ENCODE assay signal across 1 cellular context in genomic region chr10:133308431-133309110, GRCh38.
TF ChIP-seq lines count a peak whose summit lies in the region.

A gene with protein sequence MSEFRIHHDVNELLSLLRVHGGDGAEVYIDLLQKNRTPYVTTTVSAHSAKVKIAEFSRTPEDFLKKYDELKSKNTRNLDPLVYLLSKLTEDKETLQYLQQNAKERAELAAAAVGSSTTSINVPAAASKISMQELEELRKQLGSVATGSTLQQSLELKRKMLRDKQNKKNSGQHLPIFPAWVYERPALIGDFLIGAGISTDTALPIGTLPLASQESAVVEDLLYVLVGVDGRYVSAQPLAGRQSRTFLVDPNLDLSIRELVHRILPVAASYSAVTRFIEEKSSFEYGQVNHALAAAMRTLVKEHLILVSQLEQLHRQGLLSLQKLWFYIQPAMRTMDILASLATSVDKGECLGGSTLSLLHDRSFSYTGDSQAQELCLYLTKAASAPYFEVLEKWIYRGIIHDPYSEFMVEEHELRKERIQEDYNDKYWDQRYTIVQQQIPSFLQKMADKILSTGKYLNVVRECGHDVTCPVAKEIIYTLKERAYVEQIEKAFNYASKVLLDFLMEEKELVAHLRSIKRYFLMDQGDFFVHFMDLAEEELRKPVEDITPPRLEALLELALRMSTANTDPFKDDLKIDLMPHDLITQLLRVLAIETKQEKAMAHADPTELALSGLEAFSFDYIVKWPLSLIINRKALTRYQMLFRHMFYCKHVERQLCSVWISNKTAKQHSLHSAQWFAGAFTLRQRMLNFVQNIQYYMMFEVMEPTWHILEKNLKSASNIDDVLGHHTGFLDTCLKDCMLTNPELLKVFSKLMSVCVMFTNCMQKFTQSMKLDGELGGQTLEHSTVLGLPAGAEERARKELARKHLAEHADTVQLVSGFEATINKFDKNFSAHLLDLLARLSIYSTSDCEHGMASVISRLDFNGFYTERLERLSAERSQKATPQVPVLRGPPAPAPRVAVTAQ (minus strand): TSS chr10:133308872. CDS start chr10:133302941, 5,931 bp downstream.
A gene with protein sequence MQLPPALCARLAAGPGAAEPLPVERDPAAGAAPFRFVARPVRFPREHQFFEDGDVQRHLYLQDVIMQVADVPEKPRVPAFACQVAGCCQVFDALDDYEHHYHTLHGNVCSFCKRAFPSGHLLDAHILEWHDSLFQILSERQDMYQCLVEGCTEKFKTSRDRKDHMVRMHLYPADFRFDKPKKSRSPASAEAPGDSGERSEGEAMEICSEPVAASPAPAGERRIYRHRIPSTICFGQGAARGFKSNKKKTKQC (plus strand): TSS chr10:133308914. CDS start chr10:133308944, 30 bp downstream.

TF ChIP-seq in HepG2, 621 proteins besides CTCF, POLR2A, EP300 and RAD21 (continued from another document and continues in another):
- TF ChIP-seq, protein P1, sequence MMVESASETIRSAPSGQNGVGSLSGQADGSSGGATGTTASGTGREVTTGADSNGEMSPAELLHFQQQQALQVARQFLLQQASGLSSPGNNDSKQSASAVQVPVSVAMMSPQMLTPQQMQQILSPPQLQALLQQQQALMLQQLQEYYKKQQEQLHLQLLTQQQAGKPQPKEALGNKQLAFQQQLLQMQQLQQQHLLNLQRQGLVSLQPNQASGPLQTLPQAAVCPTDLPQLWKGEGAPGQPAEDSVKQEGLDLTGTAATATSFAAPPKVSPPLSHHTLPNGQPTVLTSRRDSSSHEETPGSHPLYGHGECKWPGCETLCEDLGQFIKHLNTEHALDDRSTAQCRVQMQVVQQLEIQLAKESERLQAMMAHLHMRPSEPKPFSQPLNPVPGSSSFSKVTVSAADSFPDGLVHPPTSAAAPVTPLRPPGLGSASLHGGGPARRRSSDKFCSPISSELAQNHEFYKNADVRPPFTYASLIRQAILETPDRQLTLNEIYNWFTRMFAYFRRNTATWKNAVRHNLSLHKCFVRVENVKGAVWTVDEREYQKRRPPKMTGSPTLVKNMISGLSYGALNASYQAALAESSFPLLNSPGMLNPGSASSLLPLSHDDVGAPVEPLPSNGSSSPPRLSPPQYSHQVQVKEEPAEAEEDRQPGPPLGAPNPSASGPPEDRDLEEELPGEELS (CRISPR knock-in tag; IDR thresholded peaks at IDR 0.05) = no peak
- TF ChIP-seq SAFB2 (CRISPR knock-in tag; IDR thresholded peaks at IDR 0.05; ENCODE audit: borderline replicate concordance, low read depth) = peak; percentile 83; the same call in 1 of the 2 replicates
- no peak for TF ChIP-seq PREB (CRISPR knock-in tag; IDR thresholded peaks at IDR 0.05)
- TF ChIP-seq SRSF4 (IDR thresholded peaks at IDR 0.05; ENCODE audit: low read depth, low read length, poor library complexity, severe bottlenecking) = no peak
- 0 out of 2 replicates have a peak, but pooled peaks have one; percentile 42 for TF ChIP-seq FUBP1 (CRISPR knock-in tag; IDR thresholded peaks at IDR 0.05; ENCODE audit: borderline replicate concordance)
- TF ChIP-seq ATF7 (IDR thresholded peaks at IDR 0.05) = no peak; the same call in 1 of the 2 replicates
- peak; percentile 72; the same call in 1 of the 2 replicates for TF ChIP-seq ATF7 (CRISPR knock-in tag; IDR thresholded peaks at IDR 0.05)
- TF ChIP-seq GTF2F1 (IDR thresholded peaks at IDR 0.05; ENCODE audit: low read length) = no peak
- no peak for TF ChIP-seq ZNF557 (CRISPR knock-in tag; IDR thresholded peaks at IDR 0.05)
- TF ChIP-seq STAG1 (CRISPR knock-in tag; IDR thresholded peaks at IDR 0.05) = no peak
- peak; percentile 57; the same call in 1 of the 2 replicates for TF ChIP-seq ZSCAN21 (CRISPR knock-in tag; IDR thresholded peaks at IDR 0.05; ENCODE audit: borderline replicate concordance)
- TF ChIP-seq JUND (CRISPR knock-in tag; IDR thresholded peaks at IDR 0.05) = peak; percentile 77; the same call in 1 of the 2 replicates
- no peak for TF ChIP-seq ESRRA (CRISPR knock-in tag; IDR thresholded peaks at IDR 0.05; ENCODE audit: low read depth)
- TF ChIP-seq ZFP36 (IDR thresholded peaks at IDR 0.05; ENCODE audit: borderline replicate concordance, low read depth, low read length, partially characterized antibody) = no peak
- TF ChIP-seq, protein P2, sequence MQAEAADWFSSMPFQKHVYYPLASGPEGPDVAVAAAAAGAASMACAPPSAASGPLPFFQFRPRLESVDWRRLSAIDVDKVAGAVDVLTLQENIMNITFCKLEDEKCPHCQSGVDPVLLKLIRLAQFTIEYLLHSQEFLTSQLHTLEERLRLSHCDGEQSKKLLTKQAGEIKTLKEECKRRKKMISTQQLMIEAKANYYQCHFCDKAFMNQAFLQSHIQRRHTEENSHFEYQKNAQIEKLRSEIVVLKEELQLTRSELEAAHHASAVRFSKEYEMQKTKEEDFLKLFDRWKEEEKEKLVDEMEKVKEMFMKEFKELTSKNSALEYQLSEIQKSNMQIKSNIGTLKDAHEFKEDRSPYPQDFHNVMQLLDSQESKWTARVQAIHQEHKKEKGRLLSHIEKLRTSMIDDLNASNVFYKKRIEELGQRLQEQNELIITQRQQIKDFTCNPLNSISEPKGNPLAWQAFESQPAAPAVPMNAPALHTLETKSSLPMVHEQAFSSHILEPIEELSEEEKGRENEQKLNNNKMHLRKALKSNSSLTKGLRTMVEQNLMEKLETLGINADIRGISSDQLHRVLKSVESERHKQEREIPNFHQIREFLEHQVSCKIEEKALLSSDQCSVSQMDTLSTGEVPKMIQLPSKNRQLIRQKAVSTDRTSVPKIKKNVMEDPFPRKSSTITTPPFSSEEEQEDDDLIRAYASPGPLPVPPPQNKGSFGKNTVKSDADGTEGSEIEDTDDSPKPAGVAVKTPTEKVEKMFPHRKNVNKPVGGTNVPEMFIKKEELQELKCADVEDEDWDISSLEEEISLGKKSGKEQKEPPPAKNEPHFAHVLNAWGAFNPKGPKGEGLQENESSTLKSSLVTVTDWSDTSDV (CRISPR knock-in tag; IDR thresholded peaks at IDR 0.05) = no peak
- TF ChIP-seq BCL6 (CRISPR knock-in tag; IDR thresholded peaks at IDR 0.05) = no peak
- no peak for TF ChIP-seq ZNF326 (CRISPR knock-in tag; IDR thresholded peaks at IDR 0.05; ENCODE audit: borderline replicate concordance)
- TF ChIP-seq TEAD3 (CRISPR knock-in tag; optimal IDR thresholded peaks at IDR 0.05; ENCODE audit: borderline replicate concordance) = no peak
- no peak for TF ChIP-seq ZNF318 (CRISPR knock-in tag; IDR thresholded peaks at IDR 0.05)
- TF ChIP-seq PBX3 (CRISPR knock-in tag; IDR thresholded peaks at IDR 0.05; ENCODE audit: borderline replicate concordance) = no peak
- peak; percentile 71 for TF ChIP-seq IKZF4 (CRISPR knock-in tag; IDR thresholded peaks at IDR 0.05; ENCODE audit: borderline replicate concordance, low read depth, not compliant biosample characterization)
- no peak for TF ChIP-seq CENPX (CRISPR knock-in tag; IDR thresholded peaks at IDR 0.05)
- no peak for TF ChIP-seq ZFP36L1 (CRISPR knock-in tag; IDR thresholded peaks at IDR 0.05)
- TF ChIP-seq, protein P3, sequence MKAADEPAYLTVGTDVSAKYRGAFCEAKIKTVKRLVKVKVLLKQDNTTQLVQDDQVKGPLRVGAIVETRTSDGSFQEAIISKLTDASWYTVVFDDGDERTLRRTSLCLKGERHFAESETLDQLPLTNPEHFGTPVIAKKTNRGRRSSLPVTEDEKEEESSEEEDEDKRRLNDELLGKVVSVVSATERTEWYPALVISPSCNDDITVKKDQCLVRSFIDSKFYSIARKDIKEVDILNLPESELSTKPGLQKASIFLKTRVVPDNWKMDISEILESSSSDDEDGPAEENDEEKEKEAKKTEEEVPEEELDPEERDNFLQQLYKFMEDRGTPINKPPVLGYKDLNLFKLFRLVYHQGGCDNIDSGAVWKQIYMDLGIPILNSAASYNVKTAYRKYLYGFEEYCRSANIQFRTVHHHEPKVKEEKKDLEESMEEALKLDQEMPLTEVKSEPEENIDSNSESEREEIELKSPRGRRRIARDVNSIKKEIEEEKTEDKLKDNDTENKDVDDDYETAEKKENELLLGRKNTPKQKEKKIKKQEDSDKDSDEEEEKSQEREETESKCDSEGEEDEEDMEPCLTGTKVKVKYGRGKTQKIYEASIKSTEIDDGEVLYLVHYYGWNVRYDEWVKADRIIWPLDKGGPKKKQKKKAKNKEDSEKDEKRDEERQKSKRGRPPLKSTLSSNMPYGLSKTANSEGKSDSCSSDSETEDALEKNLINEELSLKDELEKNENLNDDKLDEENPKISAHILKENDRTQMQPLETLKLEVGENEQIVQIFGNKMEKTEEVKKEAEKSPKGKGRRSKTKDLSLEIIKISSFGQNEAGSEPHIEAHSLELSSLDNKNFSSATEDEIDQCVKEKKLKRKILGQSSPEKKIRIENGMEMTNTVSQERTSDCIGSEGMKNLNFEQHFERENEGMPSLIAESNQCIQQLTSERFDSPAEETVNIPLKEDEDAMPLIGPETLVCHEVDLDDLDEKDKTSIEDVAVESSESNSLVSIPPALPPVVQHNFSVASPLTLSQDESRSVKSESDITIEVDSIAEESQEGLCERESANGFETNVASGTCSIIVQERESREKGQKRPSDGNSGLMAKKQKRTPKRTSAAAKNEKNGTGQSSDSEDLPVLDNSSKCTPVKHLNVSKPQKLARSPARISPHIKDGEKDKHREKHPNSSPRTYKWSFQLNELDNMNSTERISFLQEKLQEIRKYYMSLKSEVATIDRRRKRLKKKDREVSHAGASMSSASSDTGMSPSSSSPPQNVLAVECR (CRISPR knock-in tag; IDR thresholded peaks at IDR 0.05; ENCODE audit: borderline replicate concordance) = peak; percentile 66
- TF ChIP-seq ZFYVE20 (CRISPR knock-in tag; IDR thresholded peaks at IDR 0.05; ENCODE audit: borderline replicate concordance, low read depth) = no peak
